ENCODE assay signal across 25 cellular contexts in the genomic region with DNA sequence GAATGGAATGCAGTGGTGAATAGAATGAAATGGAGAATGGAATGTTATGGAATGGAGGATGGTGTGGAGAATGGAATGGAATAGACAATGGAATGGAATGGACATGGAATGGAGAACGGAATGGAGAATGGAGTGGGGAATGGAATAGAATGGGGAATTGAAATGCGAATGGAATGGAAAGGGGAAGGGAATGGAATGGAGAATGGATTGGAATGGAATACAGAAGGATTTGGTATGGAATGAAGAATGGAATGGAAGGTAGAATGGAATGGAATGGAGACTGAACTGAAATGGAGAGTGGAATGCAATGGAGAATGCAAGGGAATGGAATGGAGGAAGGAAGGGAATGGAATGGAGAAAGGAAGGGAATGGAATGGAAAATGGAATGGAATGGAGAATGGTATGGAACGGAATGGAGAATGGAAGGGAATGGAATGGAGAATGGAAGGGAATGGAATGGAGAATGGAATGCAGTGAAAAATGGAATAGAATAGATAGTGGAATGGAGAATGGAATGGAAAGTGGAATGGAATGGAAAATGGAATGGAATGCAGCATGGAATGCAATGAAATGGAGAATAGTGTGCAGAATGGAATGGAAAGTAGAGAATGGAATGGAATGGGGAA.
"Had no signal": no experiment of that assay in that cellular context is flagged by ENCODE, and none has a peak within 500 bp of the region (broad histone marks: within the 10 kb centered on the region; RNA-seq: fewer than 3 reads in every experiment).

No MANE protein-coding gene starts in this region.

- ATAC-seq: mucosa of descending colon; naive thymus-derived CD4-positive, alpha-beta T cell; natural killer cell treated with Interleukin-12 subunit alpha and Interleukin-12 subunit beta and Interleukin-15 and Interleukin-18, amount 100 ng/mL, for 72 hours; sciatic nerve; stimulated activated naive B cell treated with anti-CD40 and anti-IgM and Interleukin-4, amounts not matched to agents 10 μg/mL and 1 μg/mL and 100 μg/mL, for 72 hours; stimulated activated naive CD8-positive, alpha-beta T cell treated with anti-CD3 and anti-CD28 coated beads, Interleukin-15, Interleukin-2, amounts not matched to agents 100 U/mL and 50 U/mL, for 24 hours had no signal

- H3K27ac Mint-ChIP-seq: naive thymus-derived CD4-positive, alpha-beta T cell; natural killer cell treated with Interleukin-12 subunit alpha and Interleukin-12 subunit beta and Interleukin-15 and Interleukin-18, amount 100 ng/mL, for 72 hours; progenitor cell of endocrine pancreas; stimulated activated naive B cell treated with anti-CD40 and anti-IgM and Interleukin-4, amounts not matched to agents 10 μg/mL and 1 μg/mL and 100 μg/mL, for 72 hours had no signal

- H3K27me3 Mint-ChIP-seq: naive thymus-derived CD4-positive, alpha-beta T cell; natural killer cell treated with Interleukin-12 subunit alpha and Interleukin-12 subunit beta and Interleukin-15 and Interleukin-18, amount 100 ng/mL, for 72 hours; progenitor cell of endocrine pancreas; stimulated activated naive B cell treated with anti-CD40 and anti-IgM and Interleukin-4, amounts not matched to agents 10 μg/mL and 1 μg/mL and 100 μg/mL, for 72 hours had no signal

- H3K4me1 ChIP-seq: left ventricle myocardium inferior, right atrium auricular region, stomach, testis, thyroid gland, transverse colon, upper lobe of left lung, vagina had no signal

- H3K36me3 Mint-ChIP-seq: stimulated activated naive B cell treated with anti-CD40 and anti-IgM and Interleukin-4, amounts not matched to agents 10 μg/mL and 1 μg/mL and 100 μg/mL, for 72 hours had no signal

- H3K27me3 ChIP-seq: ovary, right atrium auricular region, stomach, testis, thyroid gland, transverse colon, upper lobe of left lung, vagina had no signal

- H3K9me3 Mint-ChIP-seq: naive thymus-derived CD4-positive, alpha-beta T cell; natural killer cell treated with Interleukin-12 subunit alpha and Interleukin-12 subunit beta and Interleukin-15 and Interleukin-18, amount 100 ng/mL, for 72 hours; stimulated activated naive B cell treated with anti-CD40 and anti-IgM and Interleukin-4, amounts not matched to agents 10 μg/mL and 1 μg/mL and 100 μg/mL, for 72 hours had no signal

- H3K27ac ChIP-seq: left ventricle myocardium inferior, ovary, right atrium auricular region, skin epidermis, stomach, testis, thyroid gland, transverse colon, upper lobe of left lung, vagina had no signal

- H3K4me3 ChIP-seq: left ventricle myocardium inferior, lung, mucosa of descending colon, ovary, right atrium auricular region, skin epidermis, stomach, testis, thyroid gland, transverse colon, upper lobe of left lung, vagina had no signal

- H3K9me3 ChIP-seq: ovary, right atrium auricular region, testis, thyroid gland, upper lobe of left lung, vagina had no signal

- H3K4me3 Mint-ChIP-seq: naive thymus-derived CD4-positive, alpha-beta T cell; natural killer cell treated with Interleukin-12 subunit alpha and Interleukin-12 subunit beta and Interleukin-15 and Interleukin-18, amount 100 ng/mL, for 72 hours; stimulated activated naive B cell treated with anti-CD40 and anti-IgM and Interleukin-4, amounts not matched to agents 10 μg/mL and 1 μg/mL and 100 μg/mL, for 72 hours had no signal

- DNase-seq: islet precursor cell; left ventricle myocardium inferior; mesendoderm; midbrain; mucosa of descending colon; naive thymus-derived CD4-positive, alpha-beta T cell; ovary; stimulated activated CD4-positive, alpha-beta T cell treated with anti-CD3 and anti-CD28 coated beads, Interleukin-12 subunit alpha, Interleukin-12 subunit beta, amount 100 ng/mL, for 4 hours; stimulated activated CD4-positive, alpha-beta T cell treated with anti-CD3 and anti-CD28 coated beads, Interleukin-15, amount 100 ng/mL, for 24 hours; stimulated activated CD4-positive, alpha-beta T cell treated with anti-CD3 and anti-CD28 coated beads, Interleukin-2, amount 100 ng/mL, for 24 hours; stimulated activated CD4-positive, alpha-beta T cell treated with anti-CD3 and anti-CD28 coated beads, Interleukin-4, amount 100 ng/mL, for 1 hour; stimulated activated naive B cell treated with anti-CD40 and anti-IgM and Interleukin-4, amounts not matched to agents 10 μg/mL and 1 μg/mL and 100 μg/mL, for 72 hours; stimulated activated naive CD8-positive, alpha-beta T cell treated with anti-CD3 and anti-CD28 coated beads, Interleukin-15, Interleukin-2, amounts not matched to agents 100 U/mL and 50 U/mL, for 24 hours; stomach; testis; thyroid gland; transverse colon; upper lobe of left lung had no signal

- H3K36me3 ChIP-seq: ovary, transverse colon had no signal

- H3K4me1 Mint-ChIP-seq: naive thymus-derived CD4-positive, alpha-beta T cell; stimulated activated naive B cell treated with anti-CD40 and anti-IgM and Interleukin-4, amounts not matched to agents 10 μg/mL and 1 μg/mL and 100 μg/mL, for 72 hours had no signal
